ENCODE assay signal across 9 cellular contexts in genomic region chr7:130888468-130888867, GRCh38.
A peak's percentile ranks its signal among the peaks of the same experiment; 100 is the strongest.
DNase-seq lines count a peak whose midpoint lies in the region; ATAC-seq and TF ChIP-seq lines count a peak whose summit lies in the region.
"Had no signal": no experiment of that assay in that cellular context is flagged by ENCODE, and none has a peak within 500 bp of the region (broad histone marks: within the 10 kb centered on the region; RNA-seq: fewer than 3 reads in every experiment).

No MANE protein-coding gene starts in this region.

- no CpG with 5 or more reads among the region's 5 CpGs for WGBS in IMR-90 (ENCODE audit: extremely low coverage in 2 of 2, insufficient read length in 1 of 2), 2 experiments

- dilution Hi-C loops in IMR-90 (cut with HindIII; ENCODE audit: low sequenced_read_pairs, unreplicated experiment): no loop called here

- H3K4me2 ChIP-seq in IMR-90 (ENCODE audit: low read depth, low read length): peak overlapping the region; percentile 6

- H3K4ac ChIP-seq in IMR-90 (ENCODE audit: low read depth, low read length): peak overlapping the region; percentile 94

- peak overlapping the region; percentile 95 for H2AK5ac ChIP-seq in IMR-90 (ENCODE audit: low read depth, low read length)

- H2BK120ac ChIP-seq in IMR-90 (ENCODE audit: low read depth, low read length): peak overlapping the region; percentile 90

- peaks cover 16% of the 10 kb centered on the region for H3K4me1 ChIP-seq in CD4-positive, alpha-beta memory T cell (ENCODE audit: insufficient read depth, low read length)
- H3K4me1 ChIP-seq in IMR-90 (ENCODE audit: control insufficient read depth, insufficient read depth, low read length): peaks cover 45% of the 10 kb centered on the region
- peaks cover 89 to 95% of the 10 kb centered on the region in 2 donors for H3K4me1 ChIP-seq in gastrocnemius medialis

- peaks cover 24% of the 10 kb centered on the region for H3K9me1 ChIP-seq in IMR-90 (ENCODE audit: insufficient read depth, low read length)

- H3K36me3 Mint-ChIP-seq in CD4-positive, alpha-beta memory T cell: peaks cover 44 to 80% of the 10 kb centered on the region in 2 donors
- H3K36me3 Mint-ChIP-seq in chondrocyte (ENCODE audit: low read depth): peaks cover 3% of the 10 kb centered on the region

- BruUV-seq in IMR-90 (replicated peaks; lab: Mats Ljungman, UMichigan): no TSS peak

- peaks cover 0 to 45% of the 10 kb centered on the region in 2 experiments; a peak in 3 of 4 replicates for H3K79me1 ChIP-seq in IMR-90 (ENCODE audit: low read depth in 1 of 2, low read length in 2 of 2)

- no peak for ATAC-seq in IMR-90 (ENCODE audit: low read depth)
- ATAC-seq in gastrocnemius medialis: no peak
- ATAC-seq in HG02588 (IDR thresholded peaks at IDR 0.05; ENCODE audit: unreplicated experiment): no peak
- ATAC-seq in HG02973 (IDR thresholded peaks at IDR 0.05; ENCODE audit: unreplicated experiment): no peak
- no peak for ATAC-seq in HG02970 (IDR thresholded peaks at IDR 0.05; ENCODE audit: low FRiP score, unreplicated experiment)

- intact Hi-C loops in CD4-positive, alpha-beta memory T cell (cut with micrococcal nuclease): no loop called here
- intact Hi-C loops in IMR-90 (cut with micrococcal nuclease) (no loop called here), gastrocnemius medialis (cut with DNase I; ENCODE audit: low total_unique reads) (no loop called here)

- peaks cover 51% of the 10 kb centered on the region for H3K36me3 ChIP-seq in CD4-positive, alpha-beta memory T cell (ENCODE audit: insufficient read depth, low read length)
- H3K36me3 ChIP-seq in IMR-90 (ENCODE audit: control insufficient read depth, insufficient read depth, low read length) (peaks cover 55% of the 10 kb centered on the region), gastrocnemius medialis (peaks cover 0 to 28% of the 10 kb centered on the region in 2 donors)

- peak overlapping the region; percentile 90; the same call in 1 of the 2 replicates for H2BK20ac ChIP-seq in IMR-90 (ENCODE audit: low read depth, low read length)

- DNase-seq in CD4-positive, alpha-beta memory T cell: no peak
- no peak for DNase-seq in IMR-90
- DNase-seq in chondrocyte (ENCODE audit: low spot score): no peak
- DNase-seq in gastrocnemius medialis: peak in 1 of 2 donors; percentile 19
- DNase-seq: NCI-H146, NCI-H82 had no signal

- H3K27ac ChIP-seq in CD4-positive, alpha-beta memory T cell (ENCODE audit: low read depth, low read length): no peak overlapping the region
- H3K27ac ChIP-seq in IMR-90 (ENCODE audit: insufficient read depth, low read length) (peak overlapping the region; percentile 84), gastrocnemius medialis (peak overlapping the region; percentile 89 to 97 (median 94))

- no peak overlapping the region for H2AK9ac ChIP-seq in IMR-90 (replicated peaks; ENCODE audit: low read depth, low read length, poor library complexity)

- peak overlapping the region; percentile 93 for H2BK5ac ChIP-seq in IMR-90 (ENCODE audit: low read depth, low read length, poor library complexity, severe bottlenecking)

- peak overlapping the region; percentile 84 for H3K14ac ChIP-seq in IMR-90 (replicated peaks; ENCODE audit: low read depth, low read length)

- H3K27ac Mint-ChIP-seq in CD4-positive, alpha-beta memory T cell: peak overlapping the region in 5 of 7 donors; percentile 29 to 73 (median 43)
- H3K27ac Mint-ChIP-seq in chondrocyte (ENCODE audit: unreplicated experiment): peak overlapping the region; percentile 96

- peak overlapping the region; percentile 91 for H3K23ac ChIP-seq in IMR-90 (ENCODE audit: low read depth, low read length)

- peak overlapping the region; percentile 36 for H2AFZ ChIP-seq in IMR-90 (replicated peaks; ENCODE audit: low read length, poor library complexity)

- no peaks in the 10 kb centered on the region for H3K27me3 Mint-ChIP-seq in CD4-positive, alpha-beta memory T cell
- H3K27me3 Mint-ChIP-seq in chondrocyte (ENCODE audit: low read depth): no peaks in the 10 kb centered on the region

- peak overlapping the region in 2 of 8 donors; percentile 20 to 51 for H3K4me3 Mint-ChIP-seq in CD4-positive, alpha-beta memory T cell
- H3K4me3 Mint-ChIP-seq in chondrocyte (ENCODE audit: unreplicated experiment): no peak overlapping the region

- no peak overlapping the region for H3K4me3 ChIP-seq in CD4-positive, alpha-beta memory T cell (ENCODE audit: low read length in 2 of 2)
- H3K4me3 ChIP-seq in IMR-90 (ENCODE audit: insufficient read depth, low read depth, low read length): no peak overlapping the region
- H3K4me3 ChIP-seq in gastrocnemius medialis: peak overlapping the region in 3 of 4 donors; percentile 12 to 32 (median 19)

- TF ChIP-seq RAD21 in IMR-90 (IDR thresholded peaks at IDR 0.05; ENCODE audit: low read length): no peak

- POLR2A ChIA-PET in CD4-positive, alpha-beta memory T cell (lab: Charles Lee; ENCODE audit: partially characterized antibody): interaction anchor here (1.0 to 1.4 kb wide), 2 partner anchors 11 to 25 kb away, joined by 3 to 4 read pairs; no protein-coding TSS in a partner anchor
- POLR2A ChIA-PET in IMR-90 (lab: Charles Lee; ENCODE audit: unreplicated experiment): interaction anchor here (0.6 kb wide), 1 partner anchor 11 kb away, joined by 4 read pairs; no protein-coding TSS in a partner anchor

- H3K27me3 ChIP-seq in CD4-positive, alpha-beta memory T cell (ENCODE audit: insufficient read depth, low read length): no peaks in the 10 kb centered on the region
- H3K27me3 ChIP-seq in IMR-90 (ENCODE audit: control insufficient read depth, insufficient read depth, low read length): no peaks in the 10 kb centered on the region
- no peaks in the 10 kb centered on the region for H3K27me3 ChIP-seq in gastrocnemius medialis

- no peaks in the 10 kb centered on the region for H3K9me3 ChIP-seq in CD4-positive, alpha-beta memory T cell (ENCODE audit: control insufficient read depth in 1 of 2, low read length in 2 of 2)
- H3K9me3 ChIP-seq in IMR-90 (ENCODE audit: control insufficient read depth, insufficient read depth, low read length): no peaks in the 10 kb centered on the region
- H3K9me3 ChIP-seq in gastrocnemius medialis: no peaks in the 10 kb centered on the region

- peak overlapping the region; percentile 72 for H3K56ac ChIP-seq in IMR-90 (ENCODE audit: extremely low read depth, insufficient read depth, low read length)

- peak overlapping the region; percentile 42 for H3K9ac ChIP-seq in IMR-90 (ENCODE audit: low read depth, low read length)

- in situ Hi-C loops in IMR-90 (cut with MboI; ENCODE audit: low sequenced_read_pairs): no loop called here
- in situ Hi-C loops in gastrocnemius medialis (cut with MboI; ENCODE audit: low sequenced_read_pairs in 4 of 4): loop anchor here in 1 of 4 donors (25.0 kb wide), 1 partner anchor 149 kb away; no protein-coding TSS in a partner anchor

- H4K20me1 ChIP-seq in IMR-90 (ENCODE audit: insufficient read depth, low read length): peaks cover 93% of the 10 kb centered on the region

- TF ChIP-seq POLR2A in IMR-90 (IDR thresholded peaks at IDR 0.05; ENCODE audit: low read depth, low read length) (no peak), gastrocnemius medialis (IDR thresholded peaks at IDR 0.05) (no peak)

- H3K18ac ChIP-seq in IMR-90 (ENCODE audit: low read depth, low read length): peak overlapping the region; percentile 20

- H2BK15ac ChIP-seq in IMR-90 (ENCODE audit: low read depth, low read length): peak overlapping the region; percentile 37; the same call in 2 of the 3 replicates

- H4K8ac ChIP-seq in IMR-90 (ENCODE audit: low read depth in 2 of 2, low read length in 2 of 2): peak overlapping the region; percentile 25 to 90

- H3K9me3 Mint-ChIP-seq in CD4-positive, alpha-beta memory T cell: peaks cover 0 to 1% (median 0%) of the 10 kb centered on the region in 8 donors
- H3K9me3 Mint-ChIP-seq in chondrocyte (ENCODE audit: low read depth): no peaks in the 10 kb centered on the region

- TF ChIP-seq CTCF in IMR-90 (conservative IDR thresholded peaks at IDR 0.05; ENCODE audit: low read depth, low read length) (no peak), chondrocyte (IDR thresholded peaks at IDR 0.05) (no peak), gastrocnemius medialis (IDR thresholded peaks at IDR 0.05 in 4 of 5, conservative IDR thresholded peaks at IDR 0.05 in 1 of 5) (no peak)

- H3K4me1 Mint-ChIP-seq in CD4-positive, alpha-beta memory T cell: peaks cover 23 to 76% (median 55%) of the 10 kb centered on the region in 4 donors
- peaks cover 83% of the 10 kb centered on the region for H3K4me1 Mint-ChIP-seq in chondrocyte (ENCODE audit: low read depth)

- peak overlapping the region; percentile 91 for H4K91ac ChIP-seq in IMR-90 (ENCODE audit: insufficient read depth, low read depth, low read length)

- CTCF ChIA-PET in CD4-positive, alpha-beta memory T cell (lab: Charles Lee; ENCODE audit: partially characterized antibody): interaction anchor here (1.0 to 5.4 kb wide), 3 partner anchors 8 to 152 kb away, joined by 4 to 58 read pairs (median 5); no protein-coding TSS in a partner anchor
- CTCF ChIA-PET in IMR-90 (lab: Yijun Ruan, JAX): interaction anchor here (1.3 to 1.8 kb wide), 2 partner anchors 8 to 16 kb away, joined by 3 to 11 read pairs; no protein-coding TSS in a partner anchor

- peak overlapping the region; percentile 65 for H4K5ac ChIP-seq in IMR-90 (ENCODE audit: low read depth, low read length)

TF ChIP-seq in IMR-90, 13 proteins besides CTCF, POLR2A, EP300 and RAD21 (continues in another document):
- TF ChIP-seq NFE2L2 (IDR thresholded peaks at IDR 0.05; ENCODE audit: low read depth, low read length): no peak
- TF ChIP-seq RCOR1 (IDR thresholded peaks at IDR 0.05; ENCODE audit: insufficient replicate concordance, low read length): no peak
- no peak for TF ChIP-seq FOS (IDR thresholded peaks at IDR 0.05; ENCODE audit: low read depth, low read length)
- no peak for TF ChIP-seq RFX5 (IDR thresholded peaks at IDR 0.05; ENCODE audit: low read depth, low read length)
- no peak for TF ChIP-seq CHD1 (IDR thresholded peaks at IDR 0.05; ENCODE audit: low read depth, low read length)
- TF ChIP-seq MAZ (IDR thresholded peaks at IDR 0.05; ENCODE audit: borderline replicate concordance, low read depth, low read length): no peak
- no peak for TF ChIP-seq USF2 (IDR thresholded peaks at IDR 0.05; ENCODE audit: low read depth, low read length)

Comparison
In these comparisons a context has a peak if more than half of its experiments do, and no peak if none do; other contexts are left out.
1. H3K4me3 ChIP-seq: peak in gastrocnemius medialis (3 of 4); none in CD4-positive, alpha-beta memory T cell (0 of 2) and IMR-90 (single experiment).